ENCODE assay signal across 8 cellular contexts in the genomic region with DNA sequence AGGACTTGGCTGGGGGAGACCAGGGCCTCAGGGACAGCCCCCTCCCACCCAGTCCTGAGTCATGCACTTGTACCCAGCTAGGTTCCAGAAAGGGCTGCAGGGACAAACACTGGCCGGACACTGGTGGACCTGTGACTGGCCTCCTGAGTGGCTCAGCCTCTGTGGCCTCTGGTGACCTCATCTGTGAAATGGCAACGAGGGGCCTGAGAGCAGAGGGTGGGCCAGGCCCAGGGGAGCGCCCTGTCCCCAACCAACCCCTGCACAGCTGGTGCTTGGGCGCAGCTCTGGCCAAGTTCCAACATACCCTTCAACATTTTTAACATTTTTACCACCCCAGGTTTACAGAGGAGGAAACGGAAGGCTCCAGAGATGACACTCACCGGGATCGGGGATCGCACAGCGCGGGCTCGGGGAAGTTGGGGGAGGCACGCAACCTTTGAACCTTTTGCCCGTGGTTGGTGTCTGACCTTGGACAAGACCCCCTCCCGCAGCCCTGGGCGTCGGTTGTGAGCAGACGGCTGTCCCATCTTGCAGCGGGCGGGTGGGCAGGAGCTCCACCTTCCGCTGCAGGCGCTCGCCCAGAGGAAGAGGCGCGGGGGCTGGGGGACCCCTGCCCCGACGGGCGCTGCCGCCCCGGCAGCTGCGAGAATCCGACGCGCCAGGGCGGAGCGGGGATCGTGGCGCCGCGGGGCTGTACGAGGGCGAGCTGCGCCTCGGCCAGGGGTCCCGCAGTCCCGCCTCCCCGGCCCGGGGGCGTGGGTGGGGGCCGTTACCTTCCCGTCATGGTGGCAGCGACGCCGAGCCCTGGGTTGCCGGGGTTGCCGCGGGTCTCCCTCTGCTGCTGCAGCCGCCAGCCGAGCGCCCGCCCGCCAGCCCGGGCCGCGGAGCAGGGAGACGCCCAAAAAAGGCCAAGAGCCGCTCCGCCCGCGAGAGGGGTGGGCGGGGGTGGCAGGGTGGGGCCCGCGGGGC. TPM values are rescaled to one million over a fixed set of nuclear protein-coding genes. Genes with fewer than 3 reads are reported as not detected.
DNase-seq lines count a peak whose midpoint lies in the region; ATAC-seq lines count a peak whose summit lies in the region.

No MANE protein-coding gene starts in this region.

- H3K9ac ChIP-seq in HUES6 (ENCODE audit: low read length), result peak overlapping the region; percentile 51
- H3K9ac ChIP-seq in iPS-15b (ENCODE audit: low read depth, low read length), result no peak overlapping the region
- peak overlapping the region; percentile 74 for H3K9ac ChIP-seq in skeletal muscle satellite cell (ENCODE audit: low read depth, low read length)

- peak overlapping the region; percentile 92 for H3K4me2 ChIP-seq in skeletal muscle satellite cell (ENCODE audit: low read length)

- H3K36me3 ChIP-seq in HUES6 (ENCODE audit: control insufficient read depth, insufficient read depth, low read length) (no peaks in the 10 kb centered on the region), iPS-15b (ENCODE audit: control insufficient read depth, insufficient read depth, low read length) (no peaks in the 10 kb centered on the region), skeletal muscle satellite cell (ENCODE audit: insufficient read depth, low read length) (no peaks in the 10 kb centered on the region)

- peaks cover 83% of the 10 kb centered on the region for H3K27me3 ChIP-seq in HUES6 (ENCODE audit: control insufficient read depth, insufficient read depth, low read length)
- H3K27me3 ChIP-seq in iPS-15b (ENCODE audit: control insufficient read depth, insufficient read depth, low read length), result peaks cover 45% of the 10 kb centered on the region
- H3K27me3 ChIP-seq in skeletal muscle satellite cell (ENCODE audit: control insufficient read depth, insufficient read depth, low read length), result peaks cover 26% of the 10 kb centered on the region

- no peak for ATAC-seq in GM21723 (IDR thresholded peaks at IDR 0.05; ENCODE audit: unreplicated experiment)

- DNase-seq in AG08396 (ENCODE audit: low spot score), result peak; percentile 85
- DNase-seq in putamen (ENCODE audit: low spot score), result no peak
- DNase-seq in NCI-H2107 (lab: John Stamatoyannopoulos, UW), result no peak

- no peak overlapping the region for H3K27ac ChIP-seq in HUES6 (ENCODE audit: low read depth, low read length)
- H3K27ac ChIP-seq in angular gyrus (ENCODE audit: low read depth, low read length), result peak overlapping the region; percentile 2

- H3K4me1 ChIP-seq in HUES6 (ENCODE audit: control insufficient read depth, insufficient read depth, low read length) (peaks cover 9% of the 10 kb centered on the region; the same call in 1 of the 2 replicates), iPS-15b (ENCODE audit: control insufficient read depth, insufficient read depth, low read length) (no peaks in the 10 kb centered on the region), skeletal muscle satellite cell (ENCODE audit: control insufficient read depth, insufficient read depth, low read length) (peaks cover 24% of the 10 kb centered on the region)

- no peaks in the 10 kb centered on the region for H3K9me3 ChIP-seq in HUES6 (ENCODE audit: control insufficient read depth, insufficient read depth, low read depth, low read length)
- no peaks in the 10 kb centered on the region for H3K9me3 ChIP-seq in iPS-15b (ENCODE audit: control insufficient read depth, insufficient read depth, low read length)
- H3K9me3 ChIP-seq in skeletal muscle satellite cell (replicated peaks; ENCODE audit: low read length), result no peaks in the 10 kb centered on the region

- H3K4me3 ChIP-seq in HUES6 (ENCODE audit: low read depth, low read length) (peak overlapping the region; percentile 66), iPS-15b (ENCODE audit: low read depth, low read length) (peak overlapping the region; percentile 55), skeletal muscle satellite cell (ENCODE audit: low read length) (peak overlapping the region; percentile 77)

RNA-seq across cellular contexts. Expression of a gene that starts 0.8 kb away (rescaled TPM):
- under 0.01 and 1.7 TPM in 2 replicates for total RNA-seq in skeletal muscle satellite cell (2012; rRNA removed)

RNA-seq across cellular contexts. Expression of a gene that starts 26.8 kb away (rescaled TPM):
- total RNA-seq in skeletal muscle satellite cell (2012; rRNA removed), result 2.3 and 3.3 TPM in 2 replicates

RNA-seq across cellular contexts. Expression of a gene that starts 28.6 kb away (rescaled TPM):
- not detected in 2 replicates for total RNA-seq in skeletal muscle satellite cell (2012; rRNA removed)
